In the genomic region with DNA sequence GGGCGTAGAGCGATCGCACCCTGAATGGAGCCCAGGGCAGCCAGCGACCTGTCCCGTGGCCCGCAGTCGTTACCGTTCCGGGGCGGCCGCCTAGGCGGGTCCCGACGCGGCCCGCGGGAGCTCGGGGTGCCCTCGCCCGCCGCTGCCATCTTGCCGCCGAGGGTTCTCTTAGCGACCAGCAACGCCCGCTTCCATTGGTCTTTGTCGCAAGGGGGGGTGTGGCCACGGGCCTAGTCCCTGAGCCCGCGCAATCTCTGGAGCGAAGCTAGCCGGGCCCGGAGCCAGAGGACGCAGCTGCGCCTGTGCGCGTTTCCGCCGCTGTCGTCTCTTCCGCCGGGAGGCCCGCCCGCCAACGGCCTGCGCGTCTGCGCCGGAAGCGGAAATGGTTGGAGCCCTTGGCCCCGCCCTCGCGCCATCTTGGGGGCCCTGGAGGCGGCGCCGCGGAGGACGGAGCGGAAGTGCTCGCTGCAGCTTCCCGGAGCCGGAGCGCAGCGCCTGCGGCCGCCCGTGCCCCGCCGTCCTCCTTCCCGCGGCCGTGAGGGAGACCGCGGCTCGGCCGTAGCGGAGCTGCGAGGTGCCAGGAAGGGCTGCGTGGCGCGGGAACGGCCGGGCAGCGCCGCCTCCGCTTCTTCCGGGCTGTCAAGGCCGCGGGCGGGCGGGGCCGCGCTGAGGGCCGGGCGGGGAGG, we compare ENCODE assay signal across 1 cellular context.
TF ChIP-seq lines count a peak whose summit lies in the region.

A gene (minus strand): TSS at position 170 of the 686 bp plus-strand sequence. CDS start 21 bp downstream, at position 149.
A gene with protein sequence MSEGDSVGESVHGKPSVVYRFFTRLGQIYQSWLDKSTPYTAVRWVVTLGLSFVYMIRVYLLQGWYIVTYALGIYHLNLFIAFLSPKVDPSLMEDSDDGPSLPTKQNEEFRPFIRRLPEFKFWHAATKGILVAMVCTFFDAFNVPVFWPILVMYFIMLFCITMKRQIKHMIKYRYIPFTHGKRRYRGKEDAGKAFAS (plus strand): TSS at position 457 of the 686 bp plus-strand sequence. CDS start 3,950 bp downstream, outside the sequence.

TF ChIP-seq in HEK293, 187 proteins besides CTCF, POLR2A, EP300 and RAD21 (continued from another document):
- TF ChIP-seq ZNF76 (tag by site-specific recombination; IDR thresholded peaks at IDR 0.05; ENCODE audit: borderline replicate concordance, low read depth) (peak; percentile 66), KLF9 (tag by site-specific recombination; IDR thresholded peaks at IDR 0.05; ENCODE audit: low read depth) (peak; percentile 91), ZBTB8A (tag by site-specific recombination; IDR thresholded peaks at IDR 0.05) (peak; percentile 45), GFI1B (tag by site-specific recombination; IDR thresholded peaks at IDR 0.05) (no peak), ZNF155 (tag by site-specific recombination; IDR thresholded peaks at IDR 0.05) (no peak), ZNF394 (tag by site-specific recombination; IDR thresholded peaks at IDR 0.05; ENCODE audit: borderline replicate concordance) (no peak; the same call in 1 of the 2 replicates), BCL11B (tag by site-specific recombination; IDR thresholded peaks at IDR 0.05; ENCODE audit: low read depth) (no peak), YY1 (tag by site-specific recombination; IDR thresholded peaks at IDR 0.05) (peak; percentile 91), KLF16 (tag by site-specific recombination; IDR thresholded peaks at IDR 0.05) (peak; percentile 31; the same call in 1 of the 2 replicates), MZF1 (tag by site-specific recombination; IDR thresholded peaks at IDR 0.05; ENCODE audit: borderline replicate concordance) (no peak), ZNF24 (tag by site-specific recombination; IDR thresholded peaks at IDR 0.05) (no peak), ZNF629 (tag by site-specific recombination; IDR thresholded peaks at IDR 0.05) (peak; percentile 76), ZFHX2 (tag by site-specific recombination; conservative IDR thresholded peaks at IDR 0.05) (peak; percentile 48), ZNF555 (tag by site-specific recombination; conservative IDR thresholded peaks at IDR 0.05) (no peak), KLF8 (tag by site-specific recombination; IDR thresholded peaks at IDR 0.05) (peak; percentile 31; the same call in 1 of the 2 replicates), GLIS2 (tag by site-specific recombination; IDR thresholded peaks at IDR 0.05) (0 out of 2 replicates have a peak, but pooled peaks have one; percentile 11), KLF7 (tag by site-specific recombination; IDR thresholded peaks at IDR 0.05; ENCODE audit: borderline replicate concordance) (0 out of 2 replicates have a peak, but pooled peaks have one; percentile 26), ZSCAN16 (tag by site-specific recombination; IDR thresholded peaks at IDR 0.05) (peak; percentile 28; the same call in 1 of the 2 replicates), ZNF48 (tag by site-specific recombination; IDR thresholded peaks at IDR 0.05) (no peak), YY2 (tag by site-specific recombination; IDR thresholded peaks at IDR 0.05) (peak; percentile 93), KLF1 (tag by site-specific recombination; IDR thresholded peaks at IDR 0.05) (0 out of 2 replicates have a peak, but pooled peaks have one; percentile 42), ZNF561 (tag by site-specific recombination; IDR thresholded peaks at IDR 0.05; ENCODE audit: borderline replicate concordance) (0 out of 2 replicates have a peak, but pooled peaks have one; percentile 56), ZBTB20 (tag by site-specific recombination; IDR thresholded peaks at IDR 0.05) (0 out of 2 replicates have a peak, but pooled peaks have one; percentile 54), ZNF138 (tag by site-specific recombination; IDR thresholded peaks at IDR 0.05; ENCODE audit: borderline replicate concordance) (no peak), ZNF843 (tag by site-specific recombination; IDR thresholded peaks at IDR 0.05) (0 out of 2 replicates have a peak, but pooled peaks have one; percentile 45), KLF10 (tag by site-specific recombination; IDR thresholded peaks at IDR 0.05) (peak; percentile 68; the same call in 1 of the 2 replicates)
- TF ChIP-seq, protein P1, sequence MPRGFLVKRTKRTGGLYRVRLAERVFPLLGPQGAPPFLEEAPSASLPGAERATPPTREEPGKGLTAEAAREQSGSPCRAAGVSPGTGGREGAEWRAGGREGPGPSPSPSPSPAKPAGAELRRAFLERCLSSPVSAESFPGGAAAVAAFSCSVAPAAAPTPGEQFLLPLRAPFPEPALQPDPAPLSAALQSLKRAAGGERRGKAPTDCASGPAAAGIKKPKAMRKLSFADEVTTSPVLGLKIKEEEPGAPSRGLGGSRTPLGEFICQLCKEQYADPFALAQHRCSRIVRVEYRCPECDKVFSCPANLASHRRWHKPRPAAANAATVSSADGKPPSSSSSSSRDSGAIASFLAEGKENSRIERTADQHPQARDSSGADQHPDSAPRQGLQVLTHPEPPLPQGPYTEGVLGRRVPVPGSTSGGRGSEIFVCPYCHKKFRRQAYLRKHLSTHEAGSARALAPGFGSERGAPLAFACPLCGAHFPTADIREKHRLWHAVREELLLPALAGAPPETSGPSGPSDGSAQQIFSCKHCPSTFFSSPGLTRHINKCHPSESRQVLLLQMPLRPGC (tag by site-specific recombination; IDR thresholded peaks at IDR 0.05), result no peak
- TF ChIP-seq, protein P2, sequence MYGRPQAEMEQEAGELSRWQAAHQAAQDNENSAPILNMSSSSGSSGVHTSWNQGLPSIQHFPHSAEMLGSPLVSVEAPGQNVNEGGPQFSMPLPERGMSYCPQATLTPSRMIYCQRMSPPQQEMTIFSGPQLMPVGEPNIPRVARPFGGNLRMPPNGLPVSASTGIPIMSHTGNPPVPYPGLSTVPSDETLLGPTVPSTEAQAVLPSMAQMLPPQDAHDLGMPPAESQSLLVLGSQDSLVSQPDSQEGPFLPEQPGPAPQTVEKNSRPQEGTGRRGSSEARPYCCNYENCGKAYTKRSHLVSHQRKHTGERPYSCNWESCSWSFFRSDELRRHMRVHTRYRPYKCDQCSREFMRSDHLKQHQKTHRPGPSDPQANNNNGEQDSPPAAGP (tag by site-specific recombination; IDR thresholded peaks at IDR 0.05), result peak; percentile 9
- TF ChIP-seq, protein P3, sequence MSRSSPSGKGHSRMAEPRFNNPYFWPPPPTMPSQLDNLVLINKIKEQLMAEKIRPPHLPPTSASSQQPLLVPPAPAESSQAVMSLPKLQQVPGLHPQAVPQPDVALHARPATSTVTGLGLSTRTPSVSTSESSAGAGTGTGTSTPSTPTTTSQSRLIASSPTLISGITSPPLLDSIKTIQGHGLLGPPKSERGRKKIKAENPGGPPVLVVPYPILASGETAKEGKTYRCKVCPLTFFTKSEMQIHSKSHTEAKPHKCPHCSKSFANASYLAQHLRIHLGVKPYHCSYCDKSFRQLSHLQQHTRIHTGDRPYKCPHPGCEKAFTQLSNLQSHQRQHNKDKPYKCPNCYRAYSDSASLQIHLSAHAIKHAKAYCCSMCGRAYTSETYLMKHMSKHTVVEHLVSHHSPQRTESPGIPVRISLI (tag by site-specific recombination; IDR thresholded peaks at IDR 0.05), result no peak
- TF ChIP-seq, protein P4, sequence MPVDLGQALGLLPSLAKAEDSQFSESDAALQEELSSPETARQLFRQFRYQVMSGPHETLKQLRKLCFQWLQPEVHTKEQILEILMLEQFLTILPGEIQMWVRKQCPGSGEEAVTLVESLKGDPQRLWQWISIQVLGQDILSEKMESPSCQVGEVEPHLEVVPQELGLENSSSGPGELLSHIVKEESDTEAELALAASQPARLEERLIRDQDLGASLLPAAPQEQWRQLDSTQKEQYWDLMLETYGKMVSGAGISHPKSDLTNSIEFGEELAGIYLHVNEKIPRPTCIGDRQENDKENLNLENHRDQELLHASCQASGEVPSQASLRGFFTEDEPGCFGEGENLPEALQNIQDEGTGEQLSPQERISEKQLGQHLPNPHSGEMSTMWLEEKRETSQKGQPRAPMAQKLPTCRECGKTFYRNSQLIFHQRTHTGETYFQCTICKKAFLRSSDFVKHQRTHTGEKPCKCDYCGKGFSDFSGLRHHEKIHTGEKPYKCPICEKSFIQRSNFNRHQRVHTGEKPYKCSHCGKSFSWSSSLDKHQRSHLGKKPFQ (tag by site-specific recombination; IDR thresholded peaks at IDR 0.05), result no peak
- TF ChIP-seq, protein P5, sequence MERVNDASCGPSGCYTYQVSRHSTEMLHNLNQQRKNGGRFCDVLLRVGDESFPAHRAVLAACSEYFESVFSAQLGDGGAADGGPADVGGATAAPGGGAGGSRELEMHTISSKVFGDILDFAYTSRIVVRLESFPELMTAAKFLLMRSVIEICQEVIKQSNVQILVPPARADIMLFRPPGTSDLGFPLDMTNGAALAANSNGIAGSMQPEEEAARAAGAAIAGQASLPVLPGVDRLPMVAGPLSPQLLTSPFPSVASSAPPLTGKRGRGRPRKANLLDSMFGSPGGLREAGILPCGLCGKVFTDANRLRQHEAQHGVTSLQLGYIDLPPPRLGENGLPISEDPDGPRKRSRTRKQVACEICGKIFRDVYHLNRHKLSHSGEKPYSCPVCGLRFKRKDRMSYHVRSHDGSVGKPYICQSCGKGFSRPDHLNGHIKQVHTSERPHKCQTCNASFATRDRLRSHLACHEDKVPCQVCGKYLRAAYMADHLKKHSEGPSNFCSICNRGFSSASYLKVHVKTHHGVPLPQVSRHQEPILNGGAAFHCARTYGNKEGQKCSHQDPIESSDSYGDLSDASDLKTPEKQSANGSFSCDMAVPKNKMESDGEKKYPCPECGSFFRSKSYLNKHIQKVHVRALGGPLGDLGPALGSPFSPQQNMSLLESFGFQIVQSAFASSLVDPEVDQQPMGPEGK (tag by site-specific recombination; IDR thresholded peaks at IDR 0.05), result peak; percentile 75; the same call in 1 of the 2 replicates
TF ChIP-seq in HEK293: peak in this region for 41.
